Comparison of ENCODE assay signal across 8 cellular contexts in the genomic region with DNA sequence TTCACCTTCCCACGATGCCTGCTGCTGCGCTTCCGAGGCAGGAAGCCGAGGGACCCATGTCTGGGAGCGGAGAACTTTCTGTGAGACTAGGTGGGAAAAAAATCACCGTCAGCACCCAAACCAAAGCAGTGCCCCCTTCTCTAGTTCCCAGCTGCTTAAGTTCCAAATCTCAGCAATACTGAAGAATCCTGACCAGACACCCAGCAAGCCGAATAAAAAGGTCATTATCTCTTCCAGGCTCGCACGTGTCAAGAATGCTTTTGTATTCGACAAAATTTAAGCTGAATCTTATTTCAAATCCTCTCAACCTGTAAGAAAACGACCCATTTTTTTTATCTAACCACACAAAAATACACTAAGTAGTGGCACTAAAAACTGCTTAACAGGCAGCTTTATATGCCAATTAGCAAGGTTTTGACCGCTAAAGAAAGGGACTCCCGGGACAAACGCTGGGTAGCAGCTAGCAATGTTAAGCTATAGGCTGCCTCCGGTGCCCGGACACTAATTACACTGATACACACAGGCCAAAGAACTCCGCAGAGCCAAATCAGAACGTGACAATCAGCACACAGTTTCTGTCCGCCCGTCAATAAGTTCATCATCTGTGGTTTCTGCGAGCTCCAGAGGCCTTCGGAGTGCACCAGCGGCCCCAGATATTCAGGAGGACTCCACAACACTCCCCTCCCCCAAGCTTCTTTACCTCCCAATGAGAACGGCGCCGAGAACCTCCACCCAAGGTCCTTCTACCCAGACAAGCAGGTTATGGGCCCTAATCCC. TPM values are rescaled to one million over a fixed set of nuclear protein-coding genes. Genes with fewer than 3 reads are reported as not detected.
DNase-seq lines count a peak whose midpoint lies in the region; FAIRE-seq lines count a peak whose summit lies in the region.

No MANE protein-coding gene starts in this region.

- H3K36me3 ChIP-seq in BLaER1 (peaks cover 49% of the 10 kb centered on the region), GM23248 (ENCODE audit: low read depth) (peaks cover 43% of the 10 kb centered on the region), SJSA1 (peaks cover 55% of the 10 kb centered on the region), mucosa of stomach (ENCODE audit: control insufficient read depth, insufficient read depth, low read length) (peaks cover 27% of the 10 kb centered on the region)
- H3K36me3 ChIP-seq in effector memory CD4-positive, alpha-beta T cell (ENCODE audit: control insufficient read depth, insufficient read depth, low read length) = peaks cover 49% of the 10 kb centered on the region

- H3K9me3 ChIP-seq in BLaER1 = no peaks in the 10 kb centered on the region
- H3K9me3 ChIP-seq in GM23248 (ENCODE audit: low read depth) = no peaks in the 10 kb centered on the region
- H3K9me3 ChIP-seq in SJSA1 (replicated peaks) = no peaks in the 10 kb centered on the region
- no peaks in the 10 kb centered on the region for H3K9me3 ChIP-seq in effector memory CD4-positive, alpha-beta T cell (ENCODE audit: control insufficient read depth, low read length)
- H3K9me3 ChIP-seq in mucosa of stomach (ENCODE audit: control insufficient read depth, low read length) = no peaks in the 10 kb centered on the region

- H2AFZ ChIP-seq in GM23248 = no peak overlapping the region

- FAIRE-seq in frontal cortex (lab: Jason Lieb, UNC) = no peak

- peaks cover 67% of the 10 kb centered on the region for H3F3A ChIP-seq in GM23248 (ENCODE audit: insufficient read depth)

- in situ Hi-C loops in GM23248 (cut with MboI) = loop anchor here (25.0 kb wide), 1 partner anchor 306 kb away; the partner anchor contains the start of genes APOBEC3C and APOBEC3D

- H3K4me2 ChIP-seq in BLaER1 = peak overlapping the region; percentile 96
- peak overlapping the region; percentile 97 for H3K4me2 ChIP-seq in GM23248 (ENCODE audit: unreplicated experiment)

- H3K9me2 ChIP-seq in GM23248 (ENCODE audit: insufficient read depth) = no peaks in the 10 kb centered on the region

- H3K9ac ChIP-seq in BLaER1 = peak overlapping the region; percentile 99
- H3K9ac ChIP-seq in GM23248 = peak overlapping the region; percentile 99
- peak overlapping the region; percentile 99 for H3K9ac ChIP-seq in mucosa of stomach (ENCODE audit: low read length)

- H3K79me2 ChIP-seq in GM23248 (ENCODE audit: insufficient read depth) = peaks cover 57% of the 10 kb centered on the region

- H4K20me1 ChIP-seq in BLaER1 (peaks cover 56% of the 10 kb centered on the region), GM23248 (ENCODE audit: insufficient read depth) (peaks cover 39% of the 10 kb centered on the region)

- H3K4me3 ChIP-seq in BLaER1 = peak overlapping the region; percentile 87
- H3K4me3 ChIP-seq in GM23248 = peak overlapping the region; percentile 99
- H3K4me3 ChIP-seq in SJSA1 = peak overlapping the region; percentile 56
- peak overlapping the region; percentile 79 for H3K4me3 ChIP-seq in effector memory CD4-positive, alpha-beta T cell (ENCODE audit: insufficient read depth, low read depth, low read length, poor library complexity, severe bottlenecking)
- peak overlapping the region; percentile 81 for H3K4me3 ChIP-seq in mucosa of stomach (ENCODE audit: low read length)

- 2 to 3% methylated on average over 26 of the region's 26 CpGs for WGBS in GM23248 (ENCODE audit: low coverage in 1 of 2, low lambda C conversion rate in 2 of 2, missing lambda C conversion rate in 2 of 2), 2 experiments

- peak overlapping the region; percentile 98 for H3K27ac ChIP-seq in BLaER1
- H3K27ac ChIP-seq in GM23248 = peak overlapping the region; percentile 97
- peak overlapping the region; percentile 85 for H3K27ac ChIP-seq in SJSA1
- H3K27ac ChIP-seq in effector memory CD4-positive, alpha-beta T cell (ENCODE audit: insufficient read depth, low read length, poor library complexity, severe bottlenecking) = peak overlapping the region; percentile 78

- DNase-seq in GM23248 = peak; percentile 47
- DNase-seq in SJSA1 (ENCODE audit: low read depth in 1 of 2, low spot score in 2 of 2) = peak in 1 of 2 experiments; percentile 48
- DNase-seq in effector memory CD4-positive, alpha-beta T cell = peak in 1 of 3 donors; percentile 43
- no peak for DNase-seq in germinal center (ENCODE audit: low spot score)
- no peak for DNase-seq in AG20443 (ENCODE audit: low spot score)
- no peak for DNase-seq in frontal cortex (ENCODE audit: low spot score in 2 of 2)

- no peaks in the 10 kb centered on the region for H3K27me3 ChIP-seq in BLaER1
- no peaks in the 10 kb centered on the region for H3K27me3 ChIP-seq in GM23248 (replicated peaks; ENCODE audit: insufficient read depth)
- H3K27me3 ChIP-seq in SJSA1 (replicated peaks) = no peaks in the 10 kb centered on the region
- no peaks in the 10 kb centered on the region for H3K27me3 ChIP-seq in effector memory CD4-positive, alpha-beta T cell (replicated peaks; ENCODE audit: control insufficient read depth, insufficient read depth, low read length, poor library complexity, severe bottlenecking)
- no peaks in the 10 kb centered on the region for H3K27me3 ChIP-seq in mucosa of stomach (ENCODE audit: control insufficient read depth, insufficient read depth, low read length)

- H3K4me1 ChIP-seq in BLaER1 (peaks cover 54% of the 10 kb centered on the region), GM23248 (ENCODE audit: insufficient read depth) (peaks cover 23% of the 10 kb centered on the region), SJSA1 (replicated peaks) (peaks cover 47% of the 10 kb centered on the region), mucosa of stomach (ENCODE audit: control insufficient read depth, insufficient read depth, low read length) (peaks cover 42% of the 10 kb centered on the region)
- peaks cover 40% of the 10 kb centered on the region for H3K4me1 ChIP-seq in effector memory CD4-positive, alpha-beta T cell (ENCODE audit: control insufficient read depth, insufficient read depth, low read length, poor library complexity, severe bottlenecking)

RNA-seq across cellular contexts. Expression of gene RPL3, which starts 0.7 kb away (rescaled TPM):
- total RNA-seq in GM23248 (2014; rRNA removed; shearing (Covaris generic)) = 1,555 and 2,353 TPM in 2 replicates
- 920 and 929 TPM in 2 replicates for polyA plus RNA-seq in GM23248 (2016; fragmentation: Nextera tagmentation; extraction: Ambion mirVana)
- 1,074 and 1,435 TPM in 2 replicates for total RNA-seq in SJSA1 (2014; rRNA removed; shearing (Covaris generic))
- 1,897 TPM for total RNA-seq in frontal cortex

RNA-seq across cellular contexts. Expression of gene SYNGR1, which starts 31.1 kb away (rescaled TPM):
- total RNA-seq in GM23248 (2014; rRNA removed; shearing (Covaris generic)) = 5.2 and 6.1 TPM in 2 replicates
- polyA plus RNA-seq in GM23248 (2016; fragmentation: Nextera tagmentation; extraction: Ambion mirVana) = 20.3 and 23.2 TPM in 2 replicates
- 8.4 and 18.6 TPM in 2 replicates for total RNA-seq in SJSA1 (2014; rRNA removed; shearing (Covaris generic))
- 50.1 TPM for total RNA-seq in frontal cortex
